Comparison of ENCODE assay signal across 12 cellular contexts in the genomic region with DNA sequence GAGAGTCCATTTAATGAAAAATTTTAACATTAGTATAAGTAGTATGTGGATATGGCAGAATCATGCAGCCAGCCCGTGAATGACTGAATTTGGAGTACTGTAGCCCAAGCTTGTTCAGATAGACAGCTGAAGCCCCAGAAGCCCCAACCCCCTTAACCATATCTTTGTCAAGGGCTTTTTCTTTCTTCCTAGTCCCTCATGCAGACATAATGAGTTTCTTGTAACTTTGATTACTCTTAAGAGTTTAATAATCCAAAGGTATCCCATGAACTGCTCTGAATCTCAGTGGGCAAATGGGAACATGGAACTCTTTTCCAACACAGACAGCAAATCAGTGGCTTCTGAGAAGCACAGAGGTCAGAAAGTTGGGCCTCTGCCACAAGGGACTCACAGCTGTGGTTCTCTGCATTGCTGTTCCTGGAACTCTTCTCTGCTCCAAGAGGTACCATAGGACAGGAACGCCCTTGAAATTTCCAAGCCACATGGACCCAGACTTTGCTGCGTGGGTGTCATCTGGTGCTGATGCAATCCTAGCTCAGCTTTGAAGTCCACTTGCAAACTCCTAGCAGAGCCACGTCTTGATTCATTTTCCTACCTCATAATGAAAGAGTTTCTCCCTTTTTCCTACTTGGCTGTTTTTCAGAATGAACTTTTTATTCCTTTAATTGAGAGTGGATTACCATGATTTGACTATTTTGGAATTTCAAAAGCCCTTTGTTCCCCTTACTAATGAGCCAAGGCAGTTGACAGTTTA. TPM values are rescaled to one million over a fixed set of nuclear protein-coding genes. Genes with fewer than 3 reads are reported as not detected.
DNase-seq lines count a peak whose midpoint lies in the region; ATAC-seq and TF ChIP-seq lines count a peak whose summit lies in the region.
"Had no signal": no experiment of that assay in that cellular context is flagged by ENCODE, and none has a peak within 500 bp of the region (broad histone marks: within the 10 kb centered on the region; RNA-seq: fewer than 3 reads in every experiment).

No MANE protein-coding gene starts in this region.

- no peak for TF ChIP-seq POLR2A in body of pancreas (IDR thresholded peaks at IDR 0.05)

- intact Hi-C loops in activated CD8-positive, alpha-beta T cell treated with anti-CD3 and anti-CD28 coated beads for 36 hours (cut with micrococcal nuclease), result no loop called here
- intact Hi-C loops in body of pancreas (cut with DNase I), result no loop called here

- ATAC-seq in activated CD8-positive, alpha-beta T cell treated with anti-CD3 and anti-CD28 coated beads for 36 hours, result no peak
- no peak for ATAC-seq in activated CD8-positive, alpha-beta T cell treated with anti-CD3 and anti-CD28 coated beads, Interleukin-2, amount 10 ng/mL, durations not matched to agents 7 days and 5 days
- peak; percentile 38 for ATAC-seq in body of pancreas
- ATAC-seq in left lobe of liver, result peak; percentile 85
- ATAC-seq in HG03095 (IDR thresholded peaks at IDR 0.05; ENCODE audit: unreplicated experiment), result no peak

- H3K36me3 Mint-ChIP-seq in activated CD8-positive, alpha-beta T cell treated with anti-CD3 and anti-CD28 coated beads for 36 hours (ENCODE audit: low read depth), result peaks cover 28% of the 10 kb centered on the region
- H3K36me3 Mint-ChIP-seq in activated CD8-positive, alpha-beta T cell treated with anti-CD3 and anti-CD28 coated beads, Interleukin-2, amount 10 ng/mL, durations not matched to agents 7 days and 5 days (ENCODE audit: low read depth), result peaks cover 33% of the 10 kb centered on the region
- H3K36me3 Mint-ChIP-seq in immature natural killer cell, result peaks cover 8 to 25% (median 25%) of the 10 kb centered on the region in 3 donors
- peaks cover 19% of the 10 kb centered on the region for H3K36me3 Mint-ChIP-seq in activated naive CD4-positive, alpha-beta T cell treated with anti-CD3 and anti-CD28 coated beads, Interleukin-2, amount 10 ng/mL, durations not matched to agents 7 days and 5 days

- no peaks in the 10 kb centered on the region for H3K27me3 ChIP-seq in body of pancreas
- H3K27me3 ChIP-seq: brain microvascular endothelial cell, SJSA1 had no signal

- H3K4me3 ChIP-seq in body of pancreas, result no peak overlapping the region
- H3K4me3 ChIP-seq: SJSA1, thoracic aorta had no signal

- H3K4me1 Mint-ChIP-seq in activated CD8-positive, alpha-beta T cell treated with anti-CD3 and anti-CD28 coated beads for 36 hours (ENCODE audit: low read depth), result peaks cover 33% of the 10 kb centered on the region
- peaks cover 31% of the 10 kb centered on the region for H3K4me1 Mint-ChIP-seq in activated CD8-positive, alpha-beta T cell treated with anti-CD3 and anti-CD28 coated beads, Interleukin-2, amount 10 ng/mL, durations not matched to agents 7 days and 5 days (ENCODE audit: low read depth)
- peaks cover 0 to 3% of the 10 kb centered on the region in 2 donors for H3K4me1 Mint-ChIP-seq in immature natural killer cell
- peaks cover 3% of the 10 kb centered on the region for H3K4me1 Mint-ChIP-seq in activated naive CD4-positive, alpha-beta T cell treated with anti-CD3 and anti-CD28 coated beads, Interleukin-2, amount 10 ng/mL, durations not matched to agents 7 days and 5 days

- H3K27me3 Mint-ChIP-seq in activated CD8-positive, alpha-beta T cell treated with anti-CD3 and anti-CD28 coated beads for 36 hours, result no peaks in the 10 kb centered on the region
- H3K27me3 Mint-ChIP-seq in activated CD8-positive, alpha-beta T cell treated with anti-CD3 and anti-CD28 coated beads, Interleukin-2, amount 10 ng/mL, durations not matched to agents 7 days and 5 days (ENCODE audit: low read depth), result no peaks in the 10 kb centered on the region
- peaks cover 0 to 3% (median 0%) of the 10 kb centered on the region in 3 donors for H3K27me3 Mint-ChIP-seq in immature natural killer cell (ENCODE audit: low read depth in 3 of 3)
- no peaks in the 10 kb centered on the region for H3K27me3 Mint-ChIP-seq in activated naive CD4-positive, alpha-beta T cell treated with anti-CD3 and anti-CD28 coated beads, Interleukin-2, amount 10 ng/mL, durations not matched to agents 7 days and 5 days

- CTCF ChIA-PET in activated CD8-positive, alpha-beta T cell treated with anti-CD3 and anti-CD28 coated beads for 36 hours (lab: Charles Lee), result interaction anchor here (1.1 to 1.3 kb wide), 2 partner anchors 68 to 70 kb away, joined by 3 read pairs; no protein-coding TSS in a partner anchor
- CTCF ChIA-PET in activated CD8-positive, alpha-beta T cell treated with anti-CD3 and anti-CD28 coated beads, Interleukin-2, amount 10 ng/mL, durations not matched to agents 7 days and 5 days (lab: Charles Lee), result interaction anchor here (0.8 kb wide), 1 partner anchor 69 kb away, joined by 3 read pairs; no protein-coding TSS in a partner anchor
- CTCF ChIA-PET in activated naive CD4-positive, alpha-beta T cell treated with anti-CD3 and anti-CD28 coated beads, Interleukin-2, amount 10 ng/mL, durations not matched to agents 7 days and 5 days (lab: Charles Lee), result no interaction called here

- no peaks in the 10 kb centered on the region for H3K36me3 ChIP-seq in body of pancreas (replicated peaks in 1 of 2; ENCODE audit: insufficient read depth in 1 of 2, low read depth in 2 of 2)
- H3K36me3 ChIP-seq: brain microvascular endothelial cell, SJSA1, thoracic aorta had no signal

- WGBS in body of pancreas, 2 donors, result 68 to 69% methylated on average over 4 of the region's 4 CpGs

- POLR2A ChIA-PET in activated CD8-positive, alpha-beta T cell treated with anti-CD3 and anti-CD28 coated beads for 36 hours (lab: Charles Lee), result interaction anchor here (0.8 kb wide), 1 partner anchor 11 kb away, joined by 3 read pairs; no protein-coding TSS in a partner anchor
- POLR2A ChIA-PET in activated CD8-positive, alpha-beta T cell treated with anti-CD3 and anti-CD28 coated beads, Interleukin-2, amount 10 ng/mL, durations not matched to agents 7 days and 5 days (lab: Charles Lee), result no interaction called here

- peak; percentile 35 for DNase-seq in activated CD8-positive, alpha-beta T cell treated with anti-CD3 and anti-CD28 coated beads for 36 hours
- no peak for DNase-seq in activated CD8-positive, alpha-beta T cell treated with anti-CD3 and anti-CD28 coated beads, Interleukin-2, amount 10 ng/mL, durations not matched to agents 7 days and 5 days
- DNase-seq in body of pancreas (peak in 3 of 4 donors; percentile 40 to 52 (median 45)), left lobe of liver (ENCODE audit: low spot score) (peak; percentile 61), ureter (ENCODE audit: low spot score) (peak; percentile 49), immature natural killer cell (no peak)
- no peak for DNase-seq in activated naive CD4-positive, alpha-beta T cell treated with anti-CD3 and anti-CD28 coated beads, Interleukin-2, amount 10 ng/mL, durations not matched to agents 7 days and 5 days
- DNase-seq: activated CD4-positive, alpha-beta T cell treated with anti-CD3 and anti-CD28 coated beads for 4 hours; brain microvascular endothelial cell had no signal

- no peaks in the 10 kb centered on the region for H3K9me3 Mint-ChIP-seq in activated CD8-positive, alpha-beta T cell treated with anti-CD3 and anti-CD28 coated beads for 36 hours
- H3K9me3 Mint-ChIP-seq in activated CD8-positive, alpha-beta T cell treated with anti-CD3 and anti-CD28 coated beads, Interleukin-2, amount 10 ng/mL, durations not matched to agents 7 days and 5 days (ENCODE audit: insufficient read depth), result no peaks in the 10 kb centered on the region
- no peaks in the 10 kb centered on the region for H3K9me3 Mint-ChIP-seq in immature natural killer cell
- H3K9me3 Mint-ChIP-seq in activated naive CD4-positive, alpha-beta T cell treated with anti-CD3 and anti-CD28 coated beads, Interleukin-2, amount 10 ng/mL, durations not matched to agents 7 days and 5 days, result no peaks in the 10 kb centered on the region

- peak overlapping the region; percentile 82 for H3K27ac Mint-ChIP-seq in activated CD8-positive, alpha-beta T cell treated with anti-CD3 and anti-CD28 coated beads for 36 hours
- no peak overlapping the region for H3K27ac Mint-ChIP-seq in activated CD8-positive, alpha-beta T cell treated with anti-CD3 and anti-CD28 coated beads, Interleukin-2, amount 10 ng/mL, durations not matched to agents 7 days and 5 days
- no peak overlapping the region for H3K27ac Mint-ChIP-seq in immature natural killer cell
- H3K27ac Mint-ChIP-seq in activated naive CD4-positive, alpha-beta T cell treated with anti-CD3 and anti-CD28 coated beads, Interleukin-2, amount 10 ng/mL, durations not matched to agents 7 days and 5 days, result no peak overlapping the region

- no peak overlapping the region for H3K27ac ChIP-seq in body of pancreas
- H3K27ac ChIP-seq: brain microvascular endothelial cell, SJSA1, thoracic aorta had no signal

- no peaks in the 10 kb centered on the region for H3K9me3 ChIP-seq in body of pancreas
- H3K9me3 ChIP-seq: SJSA1, thoracic aorta had no signal

- TF ChIP-seq CTCF in activated CD8-positive, alpha-beta T cell treated with anti-CD3 and anti-CD28 coated beads for 36 hours (IDR thresholded peaks at IDR 0.05), result no peak
- TF ChIP-seq CTCF in body of pancreas (IDR thresholded peaks at IDR 0.05), result no peak

- no peak overlapping the region for H3K4me3 Mint-ChIP-seq in activated CD8-positive, alpha-beta T cell treated with anti-CD3 and anti-CD28 coated beads for 36 hours
- no peak overlapping the region for H3K4me3 Mint-ChIP-seq in activated CD8-positive, alpha-beta T cell treated with anti-CD3 and anti-CD28 coated beads, Interleukin-2, amount 10 ng/mL, durations not matched to agents 7 days and 5 days
- no peak overlapping the region for H3K4me3 Mint-ChIP-seq in immature natural killer cell
- no peak overlapping the region for H3K4me3 Mint-ChIP-seq in activated naive CD4-positive, alpha-beta T cell treated with anti-CD3 and anti-CD28 coated beads, Interleukin-2, amount 10 ng/mL, durations not matched to agents 7 days and 5 days

- H3K4me1 ChIP-seq in body of pancreas, result no peaks in the 10 kb centered on the region

RNA-seq across cellular contexts. Expression of gene LYRM1, which starts 18.1 kb away (rescaled TPM):
- 10 to 100 TPM; 31.3 to 32.5 TPM for total RNA-seq in activated CD8-positive, alpha-beta T cell treated with anti-CD3 and anti-CD28 coated beads for 36 hours
- total RNA-seq in activated CD8-positive, alpha-beta T cell treated with anti-CD3 and anti-CD28 coated beads, Interleukin-2, amount 10 ng/mL, durations not matched to agents 7 days and 5 days, result 10 to 100 TPM; 27.5 to 28.0 TPM
- total RNA-seq in body of pancreas (10 to 100 TPM; 13.5 to 18.9 TPM), left lobe of liver (33.9 TPM), ureter (40.3 TPM)
- polyA plus RNA-seq in immature natural killer cell, result 10 to 100 TPM; 23.8 to 37.1 (median 36.4) TPM

RNA-seq across cellular contexts. Expression of gene DCUN1D3, which starts 18.5 kb away (rescaled TPM):
- 1 to 10 TPM; 5.9 to 6.9 TPM for total RNA-seq in activated CD8-positive, alpha-beta T cell treated with anti-CD3 and anti-CD28 coated beads for 36 hours
- 10 to 100 TPM in 1 of 2 experiments, 1 to 10 TPM in 1; 10.0 to 10.7 TPM for total RNA-seq in activated CD8-positive, alpha-beta T cell treated with anti-CD3 and anti-CD28 coated beads, Interleukin-2, amount 10 ng/mL, durations not matched to agents 7 days and 5 days
- total RNA-seq in body of pancreas, result 10 to 100 TPM in 1 of 2 donors, 1 to 10 TPM in 1; 7.5 to 14.5 TPM
- 15.0 TPM for total RNA-seq in left lobe of liver
- total RNA-seq in ureter, result 17.4 TPM
- 1 to 10 TPM in 1 of 3 donors, under 1 TPM in 2; 0.06 to 1.5 (median 0.74) TPM for polyA plus RNA-seq in immature natural killer cell

Comparison
In these comparisons a context has a peak if more than half of its experiments do, and no peak if none do; other contexts are left out.
1. DNase-seq: peak in activated CD8-positive, alpha-beta T cell treated with anti-CD3 and anti-CD28 coated beads for 36 hours (single experiment), body of pancreas (3 of 4), left lobe of liver (single experiment) and ureter (single experiment); none in activated CD8-positive, alpha-beta T cell treated with anti-CD3 and anti-CD28 coated beads, Interleukin-2, amount 10 ng/mL, durations not matched to agents 7 days and 5 days (single experiment), immature natural killer cell (0 of 3) and activated naive CD4-positive, alpha-beta T cell treated with anti-CD3 and anti-CD28 coated beads, Interleukin-2, amount 10 ng/mL, durations not matched to agents 7 days and 5 days (single experiment).
2. ATAC-seq: peak in body of pancreas (single experiment) and left lobe of liver (single experiment); none in activated CD8-positive, alpha-beta T cell treated with anti-CD3 and anti-CD28 coated beads for 36 hours (single experiment), activated CD8-positive, alpha-beta T cell treated with anti-CD3 and anti-CD28 coated beads, Interleukin-2, amount 10 ng/mL, durations not matched to agents 7 days and 5 days (single experiment) and HG03095 (single experiment).